Comparison of ENCODE assay signal across 12 cellular contexts in genomic region chr20:41408131-41408789, GRCh38. TPM values are rescaled to one million over a fixed set of nuclear protein-coding genes. Genes with fewer than 3 reads are reported as not detected.
DNase-seq lines count a peak whose midpoint lies in the region; ATAC-seq and TF ChIP-seq lines count a peak whose summit lies in the region.
"Had no signal": no experiment of that assay in that cellular context is flagged by ENCODE, and none has a peak within 500 bp of the region (broad histone marks: within the 10 kb centered on the region; RNA-seq: fewer than 3 reads in every experiment).

No MANE protein-coding gene starts in this region.

- H3K27ac Mint-ChIP-seq in immature natural killer cell (peak overlapping the region; percentile 78 to 91 (median 87)), GM23338 (no peak overlapping the region)
- H3K27ac Mint-ChIP-seq: dendritic cell treated with granulocyte-macrophage colony-stimulating factor and Interleukin-4, amounts not matched to agents 40 ng/mL and 50 ng/mL, for 4 days; stimulated activated naive CD8-positive, alpha-beta T cell treated with anti-CD3 and anti-CD28 coated beads, Interleukin-15, Interleukin-2, amounts not matched to agents 100 ng/mL and 50 ng/mL, for 24 hours had no signal

- peaks cover 6% of the 10 kb centered on the region; the same call in 1 of the 2 replicates for H4K20me1 ChIP-seq in GM23338 (replicated peaks; ENCODE audit: insufficient read depth)

- no peak overlapping the region for H3K4me2 ChIP-seq in GM23338

- peak; percentile 21 for DNase-seq in GM12864 (ENCODE audit: low read depth)
- peak; percentile 39 for DNase-seq in KG1 (lab: John Stamatoyannopoulos, UW)
- peak; percentile 44 to 53 (median 45) for DNase-seq in immature natural killer cell
- DNase-seq in activated CD4-positive, CD25-positive, alpha-beta regulatory T cell (lab: John Stamatoyannopoulos, UW): no peak
- no peak for DNase-seq in NCI-H2171 (lab: John Stamatoyannopoulos, UW)
- no peak for DNase-seq in anterior cingulate cortex (lab: John Stamatoyannopoulos, UW)
- DNase-seq in GM23338 (ENCODE audit: low spot score): no peak
- DNase-seq: activated CD4-positive, alpha-beta T cell treated with anti-CD3 and anti-CD28 coated beads, Interleukin-2, amount 50 U/mL, for 48 hours; right lobe of liver had no signal

- H3K27me3 Mint-ChIP-seq in immature natural killer cell (ENCODE audit: low read depth in 3 of 3) (peaks cover 2 to 13% (median 2%) of the 10 kb centered on the region in 3 donors), GM23338 (ENCODE audit: insufficient read depth, low read depth, poor library complexity) (no peaks in the 10 kb centered on the region)
- H3K27me3 Mint-ChIP-seq: dendritic cell treated with granulocyte-macrophage colony-stimulating factor and Interleukin-4, amounts not matched to agents 40 ng/mL and 50 ng/mL, for 4 days; stimulated activated naive CD8-positive, alpha-beta T cell treated with anti-CD3 and anti-CD28 coated beads, Interleukin-15, Interleukin-2, amounts not matched to agents 100 ng/mL and 50 ng/mL, for 24 hours had no signal

- H2AFZ ChIP-seq in GM23338: no peak overlapping the region

- TF ChIP-seq CTCF in GM12864 (IDR thresholded peaks at IDR 0.05; ENCODE audit: low read depth, low read length, missing control alignments) (no peak), GM23338 (conservative IDR thresholded peaks at IDR 0.05; ENCODE audit: low read depth in 2 of 2) (no peak)

- no peaks in the 10 kb centered on the region for H3K27me3 ChIP-seq in GM23338 (ENCODE audit: insufficient read depth)
- H3K27me3 ChIP-seq: right lobe of liver had no signal

- H3K4me3 Mint-ChIP-seq in immature natural killer cell (peak overlapping the region; percentile 69 to 84 (median 75)), GM23338 (no peak overlapping the region)
- H3K4me3 Mint-ChIP-seq: dendritic cell treated with granulocyte-macrophage colony-stimulating factor and Interleukin-4, amounts not matched to agents 40 ng/mL and 50 ng/mL, for 4 days; stimulated activated naive CD8-positive, alpha-beta T cell treated with anti-CD3 and anti-CD28 coated beads, Interleukin-15, Interleukin-2, amounts not matched to agents 100 ng/mL and 50 ng/mL, for 24 hours had no signal

- H3F3A ChIP-seq in GM23338 (replicated peaks; ENCODE audit: low read depth): no peaks in the 10 kb centered on the region

- no peaks in the 10 kb centered on the region for H3K9me2 ChIP-seq in GM23338 (ENCODE audit: insufficient read depth)

- H3K36me3 Mint-ChIP-seq in immature natural killer cell: peaks cover 19 to 49% (median 21%) of the 10 kb centered on the region in 3 donors
- peaks cover 64% of the 10 kb centered on the region for H3K36me3 Mint-ChIP-seq in GM23338 (ENCODE audit: low read depth)

- H3K4me3 ChIP-seq in GM12864 (ENCODE audit: low read depth, low read length) (no peak overlapping the region), GM23338 (no peak overlapping the region)
- H3K4me3 ChIP-seq: right lobe of liver had no signal

- H3K36me3 ChIP-seq in GM23338 (ENCODE audit: insufficient read depth): peaks cover 30% of the 10 kb centered on the region

- no peaks in the 10 kb centered on the region for H3K79me2 ChIP-seq in GM23338 (replicated peaks; ENCODE audit: insufficient read depth)

- H3K9me3 Mint-ChIP-seq in immature natural killer cell (no peaks in the 10 kb centered on the region), GM23338 (no peaks in the 10 kb centered on the region; the same call in 2 of the 3 replicates)
- H3K9me3 Mint-ChIP-seq: dendritic cell treated with granulocyte-macrophage colony-stimulating factor and Interleukin-4, amounts not matched to agents 40 ng/mL and 50 ng/mL, for 4 days; stimulated activated naive CD8-positive, alpha-beta T cell treated with anti-CD3 and anti-CD28 coated beads, Interleukin-15, Interleukin-2, amounts not matched to agents 100 ng/mL and 50 ng/mL, for 24 hours had no signal

- ATAC-seq in GM19455 (IDR thresholded peaks at IDR 0.05; ENCODE audit: unreplicated experiment): peak; percentile 76
- no peak for ATAC-seq in GM23338

- H3K4me1 Mint-ChIP-seq in immature natural killer cell (peaks cover 30 to 33% of the 10 kb centered on the region in 2 donors), GM23338 (no peaks in the 10 kb centered on the region)

- H3K4me1 ChIP-seq in GM23338 (ENCODE audit: insufficient read depth): no peaks in the 10 kb centered on the region
- H3K4me1 ChIP-seq: right lobe of liver had no signal

- H3K27ac ChIP-seq in GM23338 (ENCODE audit: low read depth): no peak overlapping the region
- H3K27ac ChIP-seq: right lobe of liver had no signal

TF ChIP-seq in GM23338, 12 proteins besides CTCF, POLR2A, EP300 and RAD21:
- TF ChIP-seq POLR2AphosphoS5 (IDR thresholded peaks at IDR 0.05; ENCODE audit: low read depth): no peak

RNA-seq across cellular contexts. Expression of gene EMILIN3, which starts 41.6 kb away (rescaled TPM):
- polyA plus RNA-seq in immature natural killer cell (not detected), GM23338 (2016; fragmentation: Nextera tagmentation; extraction: Ambion mirVana) (0.53 and 0.56 TPM in 2 replicates)
- total RNA-seq in GM23338 (2014; rRNA removed; shearing (Covaris generic)): 6.3 and 6.6 TPM in 2 replicates

Comparison
In these comparisons a context has a peak if more than half of its experiments do, and no peak if none do; other contexts are left out.
1. DNase-seq: peak in GM12864 (single experiment), KG1 (single experiment) and immature natural killer cell (3 of 3); none in activated CD4-positive, CD25-positive, alpha-beta regulatory T cell (0 of 4), NCI-H2171 (single experiment), anterior cingulate cortex (0 of 58) and GM23338 (single experiment).